In genomic region chr11:57805780-57806179, GRCh38 we compare ENCODE assay signal across 22 cellular contexts. TPM values are rescaled to one million over a fixed set of nuclear protein-coding genes. Genes with fewer than 3 reads are reported as not detected.
A peak's percentile ranks its signal among the peaks of the same experiment; 100 is the strongest.
DNase-seq lines count a peak whose midpoint lies in the region; ATAC-seq, FAIRE-seq and TF ChIP-seq lines count a peak whose summit lies in the region.
"Had no signal": no experiment of that assay in that cellular context is flagged by ENCODE, and none has a peak within 500 bp of the region (broad histone marks: within the 10 kb centered on the region; RNA-seq: fewer than 3 reads in every experiment).

No MANE protein-coding gene starts in this region.

- TF ChIP-seq RAD21 in HepG2 (CRISPR knock-in tag; IDR thresholded peaks at IDR 0.05) = no peak

- peaks cover 5% of the 10 kb centered on the region for H3K4me1 Mint-ChIP-seq in progenitor cell of endocrine pancreas (ENCODE audit: low read depth)

- peaks cover 55% of the 10 kb centered on the region for H3K36me3 Mint-ChIP-seq in progenitor cell of endocrine pancreas (ENCODE audit: insufficient read depth)

- no peaks in the 10 kb centered on the region for H3K27me3 Mint-ChIP-seq in progenitor cell of endocrine pancreas
- H3K27me3 Mint-ChIP-seq: CD4-positive, alpha-beta memory T cell had no signal

- H4K20me1 ChIP-seq in HepG2 (ENCODE audit: insufficient read depth, low read length) = peaks cover 5% of the 10 kb centered on the region; the same call in 1 of the 2 replicates

- TF ChIP-seq POLR2A in HepG2 (IDR thresholded peaks at IDR 0.05; ENCODE audit: insufficient read depth in 1 of 2, low read depth in 2 of 2, low read length in 2 of 2) (no peak), right lobe of liver (IDR thresholded peaks at IDR 0.05) (no peak), thyroid gland (IDR thresholded peaks at IDR 0.05) (no peak)

- H3K4me3 ChIP-seq in HepG2 (replicated peaks in 1 of 3; ENCODE audit: insufficient read depth in 1 of 3, low read depth in 2 of 3, low read length in 3 of 3) (no peak overlapping the region), right lobe of liver (no peak overlapping the region), left ventricle myocardium inferior (no peak overlapping the region), thyroid gland (replicated peaks in 1 of 3) (no peak overlapping the region)
- H3K4me3 ChIP-seq: GM23338 had no signal

- H3K4me1 ChIP-seq in HepG2 (ENCODE audit: insufficient read depth, low read length) = peaks cover 8% of the 10 kb centered on the region
- H3K4me1 ChIP-seq in right lobe of liver = peaks cover 0 to 4% (median 2%) of the 10 kb centered on the region in 4 donors
- peaks cover 66% of the 10 kb centered on the region for H3K4me1 ChIP-seq in left ventricle myocardium inferior
- H3K4me1 ChIP-seq in thyroid gland = peaks cover 2 to 6% of the 10 kb centered on the region in 2 donors
- H3K4me1 ChIP-seq: BE2C had no signal

- H3K4me3 Mint-ChIP-seq in progenitor cell of endocrine pancreas (ENCODE audit: low read depth) = no peak overlapping the region
- H3K4me3 Mint-ChIP-seq: CD4-positive, alpha-beta memory T cell; GM23338; H9 had no signal

- H3K79me2 ChIP-seq in HepG2 (ENCODE audit: insufficient read depth, low read length) = peaks cover 25% of the 10 kb centered on the region

- H3K9ac ChIP-seq in HepG2 (ENCODE audit: insufficient read depth, low read depth, low read length) = no peak overlapping the region

- H3K27ac ChIP-seq in HepG2 (ENCODE audit: extremely low read length, insufficient read depth, low read length) (no peak overlapping the region), right lobe of liver (no peak overlapping the region), left ventricle myocardium inferior (replicated peaks) (peak overlapping the region; percentile 55), thyroid gland (no peak overlapping the region)
- H3K27ac ChIP-seq: C4-2B had no signal

- H3K27me3 ChIP-seq in HepG2 (ENCODE audit: control insufficient read depth in 1 of 2, insufficient read depth in 2 of 2, low read length in 2 of 2) (no peaks in the 10 kb centered on the region), right lobe of liver (no peaks in the 10 kb centered on the region), left ventricle myocardium inferior (ENCODE audit: low read depth) (no peaks in the 10 kb centered on the region), thyroid gland (no peaks in the 10 kb centered on the region)
- H3K27me3 ChIP-seq: BE2C had no signal

- 98% methylated on average over 3 of the region's 3 CpGs for WGBS in HepG2 (ENCODE audit: low lambda C conversion rate)
- WGBS in right lobe of liver (ENCODE audit: insufficient coverage, low coverage, low lambda C conversion rate, missing lambda C conversion rate) = 34% methylated on average over 3 of the region's 3 CpGs
- 86 to 89% methylated on average over 3 of the region's 3 CpGs for WGBS in thyroid gland, 2 donors

- in situ Hi-C loops in HepG2 (cut with HindIII; ENCODE audit: extremely low pct_ligation_motif_present, low pct_unique_long_range_greater_than_20kb) = no loop called here

- intact Hi-C loops in HepG2 (cut with micrococcal nuclease; ENCODE audit: unreplicated experiment) (loop anchor here (10.0 kb wide), 2 partner anchors 141 to 169 kb away; partner anchors contain the start of gene ZDHHC5), right lobe of liver (cut with DNase I) (no loop called here), left ventricle myocardium inferior (cut with micrococcal nuclease) (no loop called here), thyroid gland (cut with DNase I) (no loop called here)

- no TSS peak for BruUV-seq in HepG2 (replicated peaks; lab: Mats Ljungman, UMichigan)

- POLR2A ChIA-PET in HepG2 (lab: Yijun Ruan, JAX) = no interaction called here

- TF ChIP-seq EP300 in HepG2 (IDR thresholded peaks at IDR 0.05; ENCODE audit: low read depth in 2 of 2, low read length in 2 of 2) = no peak
- no peak for TF ChIP-seq EP300 in HepG2 (CRISPR knock-in tag; IDR thresholded peaks at IDR 0.05; ENCODE audit: borderline replicate concordance)

- CTCF ChIA-PET in HepG2 (lab: Yijun Ruan, JAX; ENCODE audit: low intra/inter-chr PET ratio, low total read pairs) = no interaction called here

- no peak for TF ChIP-seq CTCF in HepG2 (CRISPR knock-in tag; IDR thresholded peaks at IDR 0.05)
- TF ChIP-seq CTCF in right lobe of liver (IDR thresholded peaks at IDR 0.05) = no peak
- no peak for TF ChIP-seq CTCF in left ventricle myocardium inferior (IDR thresholded peaks at IDR 0.05; ENCODE audit: borderline replicate concordance)
- TF ChIP-seq CTCF in progenitor cell of endocrine pancreas (IDR thresholded peaks at IDR 0.05; ENCODE audit: unreplicated experiment) = no peak
- no peak for TF ChIP-seq CTCF in thyroid gland (IDR thresholded peaks at IDR 0.05)

- H2AFZ ChIP-seq in HepG2 (ENCODE audit: low read length) = no peak overlapping the region
- H2AFZ ChIP-seq: GM23338 had no signal

- H3K9me3 Mint-ChIP-seq in progenitor cell of endocrine pancreas (ENCODE audit: low read depth) = no peaks in the 10 kb centered on the region
- H3K9me3 Mint-ChIP-seq: CD4-positive, alpha-beta memory T cell; GM23338; H9 had no signal

- FAIRE-seq in HepG2 (lab: Jason Lieb, UNC) = no peak
- FAIRE-seq: A204.1, D721Med, G401.6, GM12891 had no signal

- H3K4me2 ChIP-seq in HepG2 (ENCODE audit: low read depth, low read length) = no peak overlapping the region
- H3K4me2 ChIP-seq: GM23338 had no signal

- H3K9me3 ChIP-seq in HepG2 (ENCODE audit: low read length) (no peaks in the 10 kb centered on the region), right lobe of liver (no peaks in the 10 kb centered on the region), left ventricle myocardium inferior (replicated peaks) (no peaks in the 10 kb centered on the region), thyroid gland (no peaks in the 10 kb centered on the region)
- H3K9me3 ChIP-seq: BE2C had no signal

- no peak for ATAC-seq in HepG2
- no peak for ATAC-seq in right lobe of liver
- ATAC-seq in HG03039 (IDR thresholded peaks at IDR 0.05; ENCODE audit: unreplicated experiment) = no peak
- ATAC-seq: GM23338 had no signal

- peak overlapping the region; percentile 17 for H3K27ac Mint-ChIP-seq in progenitor cell of endocrine pancreas
- H3K27ac Mint-ChIP-seq: GM23338, H9 had no signal

- H3K36me3 ChIP-seq in HepG2 (replicated peaks in 1 of 2; ENCODE audit: control insufficient read depth in 1 of 2, insufficient read depth in 2 of 2, low read length in 2 of 2) = peaks cover 41 to 94% of the 10 kb centered on the region in 2 experiments
- H3K36me3 ChIP-seq in right lobe of liver = peaks cover 21 to 93% (median 57%) of the 10 kb centered on the region in 4 donors
- peaks cover 93% of the 10 kb centered on the region for H3K36me3 ChIP-seq in left ventricle myocardium inferior
- peaks cover 89 to 93% of the 10 kb centered on the region in 2 donors for H3K36me3 ChIP-seq in thyroid gland

- DNase-seq in HepG2 (ENCODE audit: low spot score) = no peak
- no peak for DNase-seq in right lobe of liver
- DNase-seq in left ventricle myocardium inferior = no peak
- no peak for DNase-seq in progenitor cell of endocrine pancreas (ENCODE audit: low spot score, unreplicated experiment)
- no peak for DNase-seq in H4 (ENCODE audit: low spot score)
- DNase-seq in thyroid gland = no peak
- DNase-seq: BE2C; CD4-positive, alpha-beta memory T cell; COR-L47; DMS153; DMS79 treated with DMSO at 0.1 percent for 48 hours; EL; H9 had no signal

RNA-seq across cellular contexts. Expression of gene CTNND1, which starts 44.2 kb away (rescaled TPM):
- total RNA-seq in HepG2 (2016; rRNA removed; fragmentation: Illumina TruSeq; extraction: Trizol) = 128 and 184 TPM in 2 replicates
- 9.7 and 10.3 TPM in 2 replicates for total RNA-seq in HepG2 (2016; cell fraction: cytosol; rRNA removed; fragmentation: Illumina TruSeq; extraction: Trizol; ENCODE audit: low read depth)
- total RNA-seq in HepG2 (2016; cell fraction: insoluble cytoplasmic fraction; rRNA removed; fragmentation: Illumina TruSeq; extraction: Trizol) = 125 and 182 TPM in 2 replicates
- 25.4 and 28.5 TPM in 2 replicates for total RNA-seq in HepG2 (2016; cell fraction: membrane; rRNA removed; fragmentation: Illumina TruSeq; extraction: Trizol)
- 122 and 125 TPM in 2 replicates for total RNA-seq in HepG2 (2016; cell fraction: nucleus; rRNA removed; fragmentation: Illumina TruSeq; extraction: Trizol)
- polyA plus RNA-seq in HepG2 (2011; rRNA removed) = 117 and 136 TPM in 2 replicates
- 93.8 and 103 TPM in 2 replicates for polyA plus RNA-seq in HepG2 (2011; cell fraction: cytosol; rRNA removed)
- 87.0 and 99.3 TPM in 2 replicates for polyA plus RNA-seq in HepG2 (2011; cell fraction: nucleus; rRNA removed)
- polyA plus RNA-seq in HepG2 (2012) = 85.5 and 97.1 TPM in 2 replicates
- polyA plus RNA-seq in HepG2 (2016; cell fraction: cytosol; fragmentation: Illumina TruSeq; extraction: Trizol; ENCODE audit: low read depth) = 2.6 and 3.2 TPM in 2 replicates
- polyA plus RNA-seq in HepG2 (2016; cell fraction: insoluble cytoplasmic fraction; fragmentation: Illumina TruSeq; extraction: Trizol; ENCODE audit: low read depth) = 131 and 135 TPM in 2 replicates
- 11.5 and 13.2 TPM in 2 replicates for polyA plus RNA-seq in HepG2 (2016; cell fraction: membrane; fragmentation: Illumina TruSeq; extraction: Trizol; ENCODE audit: low read depth)
- 100 and 103 TPM in 2 replicates for polyA plus RNA-seq in HepG2 (2016; cell fraction: nucleus; fragmentation: Illumina TruSeq; extraction: Trizol; ENCODE audit: insufficient read depth, low read depth)
- polyA minus RNA-seq in HepG2 (2011; rRNA and poly(A)+ RNA removed; ENCODE audit: low replicate concordance) = 263 and 616 TPM in 2 replicates
- polyA minus RNA-seq in HepG2 (2011; cell fraction: cytosol; rRNA and poly(A)+ RNA removed) = 140 and 158 TPM in 2 replicates
- 209 and 212 TPM in 2 replicates for polyA minus RNA-seq in HepG2 (2011; cell fraction: nucleus; rRNA and poly(A)+ RNA removed)
- total RNA-seq in right lobe of liver = 100 to 1,000 TPM in 3 of 6 experiments, 10 to 100 TPM in 3; 62.3 to 123 (median 97.8) TPM
- total RNA-seq in left ventricle myocardium inferior = 58.9 TPM
- total RNA-seq in progenitor cell of endocrine pancreas = 346 and 367 TPM in 2 replicates
- 50.0 and 56.3 TPM in 2 replicates for total RNA-seq in H4 (2014; rRNA removed; shearing (Covaris generic))
- total RNA-seq in thyroid gland = 100 to 1,000 TPM; 178 to 238 (median 202) TPM

RNA-seq across cellular contexts. Expression of gene BTBD18, which starts 54.2 kb away (rescaled TPM):
- total RNA-seq in HepG2 (2016; rRNA removed; fragmentation: Illumina TruSeq; extraction: Trizol) (not detected in 2 replicates), right lobe of liver (not detected), left ventricle myocardium inferior (not detected), progenitor cell of endocrine pancreas (not detected in 2 replicates), thyroid gland (not detected)
- total RNA-seq in HepG2 (2016; cell fraction: cytosol; rRNA removed; fragmentation: Illumina TruSeq; extraction: Trizol; ENCODE audit: low read depth) = not detected in 2 replicates
- total RNA-seq in HepG2 (2016; cell fraction: insoluble cytoplasmic fraction; rRNA removed; fragmentation: Illumina TruSeq; extraction: Trizol) = not detected in 2 replicates
- total RNA-seq in HepG2 (2016; cell fraction: membrane; rRNA removed; fragmentation: Illumina TruSeq; extraction: Trizol) = not detected in 2 replicates
- total RNA-seq in HepG2 (2016; cell fraction: nucleus; rRNA removed; fragmentation: Illumina TruSeq; extraction: Trizol) = not detected in 2 replicates
- polyA plus RNA-seq in HepG2 (2011; rRNA removed) = not detected in 2 replicates
- not detected in 2 replicates for polyA plus RNA-seq in HepG2 (2011; cell fraction: cytosol; rRNA removed)
- not detected in 2 replicates for polyA plus RNA-seq in HepG2 (2011; cell fraction: nucleus; rRNA removed)
- polyA plus RNA-seq in HepG2 (2012) = 0.11 TPM in 1 of 2 replicates, not detected in the other
- not detected in 2 replicates for polyA plus RNA-seq in HepG2 (2016; cell fraction: cytosol; fragmentation: Illumina TruSeq; extraction: Trizol; ENCODE audit: low read depth)
- not detected in 2 replicates for polyA plus RNA-seq in HepG2 (2016; cell fraction: insoluble cytoplasmic fraction; fragmentation: Illumina TruSeq; extraction: Trizol; ENCODE audit: low read depth)
- not detected in 2 replicates for polyA plus RNA-seq in HepG2 (2016; cell fraction: membrane; fragmentation: Illumina TruSeq; extraction: Trizol; ENCODE audit: low read depth)
- not detected in 2 replicates for polyA plus RNA-seq in HepG2 (2016; cell fraction: nucleus; fragmentation: Illumina TruSeq; extraction: Trizol; ENCODE audit: insufficient read depth, low read depth)
- polyA minus RNA-seq in HepG2 (2011; rRNA and poly(A)+ RNA removed; ENCODE audit: low replicate concordance) = not detected in 2 replicates
- polyA minus RNA-seq in HepG2 (2011; cell fraction: cytosol; rRNA and poly(A)+ RNA removed) = not detected in 2 replicates
- not detected in 2 replicates for polyA minus RNA-seq in HepG2 (2011; cell fraction: nucleus; rRNA and poly(A)+ RNA removed)
- total RNA-seq in H4 (2014; rRNA removed; shearing (Covaris generic)) = not detected in 2 replicates
- total RNA-seq: CD4-positive, alpha-beta memory T cell; GM23338; H9; HT-29 had no signal
- polyA plus RNA-seq: AG04450 had no signal
